In genomic region chr20:57748601-57749130, GRCh38 we compare ENCODE assay signal across 8 cellular contexts. TPM values are rescaled to one million over a fixed set of nuclear protein-coding genes. Genes with fewer than 3 reads are reported as not detected.
A peak's percentile ranks its signal among the peaks of the same experiment; 100 is the strongest.
DNase-seq lines count a peak whose midpoint lies in the region; ATAC-seq, FAIRE-seq and TF ChIP-seq lines count a peak whose summit lies in the region.

No MANE protein-coding gene starts in this region.

- no peak overlapping the region for H3K4me3 Mint-ChIP-seq in H9

- H2AK5ac ChIP-seq in H9 (ENCODE audit: insufficient read length, low read length), result no peak overlapping the region

- no peak overlapping the region for H4K5ac ChIP-seq in H9 (ENCODE audit: insufficient read length, low read depth, low read length)

- no peak overlapping the region for H3K9ac ChIP-seq in BLaER1
- H3K9ac ChIP-seq in H9 (ENCODE audit: extremely low read depth, insufficient read length, low read length), result no peak overlapping the region
- H3K9ac ChIP-seq in endothelial cell of umbilical vein (replicated peaks; ENCODE audit: extremely low read depth, insufficient read depth, low read length), result peak overlapping the region; percentile 69
- peak overlapping the region; percentile 14 for H3K9ac ChIP-seq in muscle layer of colon (ENCODE audit: low read length)

- H3K4me3 ChIP-seq in BLaER1 (peak overlapping the region; percentile 27; the same call in 1 of the 2 replicates), endothelial cell of umbilical vein (replicated peaks in 1 of 3; ENCODE audit: insufficient read depth in 1 of 3, low read depth in 1 of 3, low read length in 3 of 3) (peak overlapping the region in 2 of 3 experiments; percentile 12 to 24), muscle layer of colon (ENCODE audit: low read depth in 1 of 2, low read length in 2 of 2) (peak overlapping the region; percentile 36 to 58)

- TF ChIP-seq CTCF in H9 (conservative IDR thresholded peaks at IDR 0.05) (no peak), endothelial cell of umbilical vein (IDR thresholded peaks at IDR 0.05; ENCODE audit: extremely low read depth in 1 of 2, insufficient read depth in 1 of 2, low read depth in 1 of 2, low read length in 2 of 2) (no peak)

- no peak overlapping the region for H2BK120ac ChIP-seq in H9 (ENCODE audit: low read depth, low read length, poor library complexity, severe bottlenecking)

- H3K9me1 ChIP-seq in endothelial cell of umbilical vein (replicated peaks; ENCODE audit: control insufficient read depth, extremely low read depth, insufficient read depth, low read length), result no peaks in the 10 kb centered on the region

- H2BK15ac ChIP-seq in H9 (ENCODE audit: low read depth, low read length), result no peak overlapping the region

- H3T11ph ChIP-seq in H9 (ENCODE audit: low read length), result no peak overlapping the region

- no peak overlapping the region for H2BK12ac ChIP-seq in H9 (ENCODE audit: insufficient read length, low read depth, low read length)

- dilution Hi-C loops in endothelial cell of umbilical vein (cut with MboI; ENCODE audit: extremely low pct_ligation_motif_present, low sequenced_read_pairs), result no loop called here

- no peaks in the 10 kb centered on the region for H3K36me3 Mint-ChIP-seq in H9 (ENCODE audit: insufficient read depth in 1 of 3, low read depth in 3 of 3)

- DNase-seq in H9 (no peak), NCI-H524 treated with DMSO at 0.1 percent for 48 hours (lab: John Stamatoyannopoulos, UW) (peak; percentile 72), endothelial cell of umbilical vein (ENCODE audit: low read depth, low spot score) (peak; percentile 80)
- DNase-seq in activated CD8-positive, alpha-beta memory T cell treated with anti-CD3 and anti-CD28 coated beads, Interleukin-2, amount 50 U/mL, for 1 hour (ENCODE audit: extremely low read depth), result peak; percentile 29
- peak; percentile 4 for DNase-seq in stimulated activated CD8-positive, alpha-beta memory T cell treated with anti-CD3 and anti-CD28 coated beads, Interleukin-7, amount 100 ng/mL, for 24 hours (ENCODE audit: low read depth)

- H3K79me1 ChIP-seq in H9 (ENCODE audit: insufficient read depth, low read depth, low read length, poor library complexity, severe bottlenecking), result no peaks in the 10 kb centered on the region

- POLR2A ChIA-PET in endothelial cell of umbilical vein (lab: Charles Lee), result interaction anchor here (1.0 to 1.8 kb wide), 2 partner anchors 39 to 51 kb away, joined by 4 to 5 read pairs; partner anchors contain the start of gene PMEPA1

- H3K27ac ChIP-seq in BLaER1 (peak overlapping the region; percentile 54), H9 (ENCODE audit: insufficient read length, low read depth, low read length) (no peak overlapping the region), endothelial cell of umbilical vein (ENCODE audit: insufficient read depth, low read depth, low read length) (peak overlapping the region; percentile 96), muscle layer of colon (ENCODE audit: low read depth, low read length) (peak overlapping the region; percentile 14)

- intact Hi-C loops in endothelial cell of umbilical vein (cut with micrococcal nuclease), result loop anchor here (1.0 kb wide), 7 partner anchors 19 to 326 kb away; partner anchors contain the start of gene PMEPA1

- peaks cover 17 to 27% of the 10 kb centered on the region in 2 experiments for H3K4me1 Mint-ChIP-seq in H9

- H2BK5ac ChIP-seq in H9 (ENCODE audit: insufficient read length, low read length), result no peak overlapping the region

- no peak overlapping the region for H3K4ac ChIP-seq in H9 (ENCODE audit: low read depth, low read length)

- H3K4me1 ChIP-seq in BLaER1 (peaks cover 26% of the 10 kb centered on the region), H9 (ENCODE audit: insufficient read depth, low read length) (no peaks in the 10 kb centered on the region), endothelial cell of umbilical vein (ENCODE audit: control insufficient read depth, extremely low read depth, insufficient read depth, low read length) (peaks cover 29% of the 10 kb centered on the region), muscle layer of colon (ENCODE audit: insufficient read depth, low read length) (peaks cover 19% of the 10 kb centered on the region)

- FAIRE-seq in endothelial cell of umbilical vein (lab: Jason Lieb, UNC), result peak; percentile 90

- H3K4me2 ChIP-seq in BLaER1, result peak overlapping the region; percentile 86
- no peak overlapping the region for H3K4me2 ChIP-seq in H9 (ENCODE audit: insufficient read depth, insufficient read length, low read length)
- peak overlapping the region; percentile 58 for H3K4me2 ChIP-seq in endothelial cell of umbilical vein (ENCODE audit: insufficient read depth, low read length)

- no peaks in the 10 kb centered on the region for H3K79me2 ChIP-seq in H9 (ENCODE audit: insufficient read depth, low read length)
- no peaks in the 10 kb centered on the region for H3K79me2 ChIP-seq in endothelial cell of umbilical vein (ENCODE audit: control insufficient read depth, insufficient read depth, low read length)

- CTCF ChIA-PET in endothelial cell of umbilical vein (lab: Charles Lee), result interaction anchor here (0.8 to 1.6 kb wide), 8 partner anchors 14 to 154 kb away, joined by 3 to 7 read pairs (median 3); partner anchors contain the start of gene PMEPA1

- H3K23ac ChIP-seq in H9 (ENCODE audit: insufficient read length, low read depth, low read length), result no peak overlapping the region

- TF ChIP-seq POLR2A in endothelial cell of umbilical vein (IDR thresholded peaks at IDR 0.05; ENCODE audit: low read depth, low read length), result no peak

- no peak overlapping the region for H3K56ac ChIP-seq in H9 (ENCODE audit: insufficient read length, low read depth, low read length)

- H2BK20ac ChIP-seq in H9 (ENCODE audit: low read depth, low read length, poor library complexity, severe bottlenecking), result no peak overlapping the region

- H3K27me3 ChIP-seq in BLaER1 (no peaks in the 10 kb centered on the region), H9 (ENCODE audit: insufficient read depth, low read length) (no peaks in the 10 kb centered on the region), endothelial cell of umbilical vein (ENCODE audit: control insufficient read depth in 2 of 2, insufficient read depth in 2 of 2, low read length in 2 of 2) (no peaks in the 10 kb centered on the region), muscle layer of colon (ENCODE audit: control insufficient read depth in 1 of 2, insufficient read depth in 2 of 2, low read length in 2 of 2) (no peaks in the 10 kb centered on the region)

- H3K9me3 ChIP-seq in BLaER1, result peaks cover 3% of the 10 kb centered on the region; the same call in 1 of the 2 replicates
- H3K9me3 ChIP-seq in H9 (ENCODE audit: control insufficient read depth, low read depth, low read length), result no peaks in the 10 kb centered on the region
- H3K9me3 ChIP-seq in endothelial cell of umbilical vein (replicated peaks; ENCODE audit: control insufficient read depth, insufficient read depth, low read length), result no peaks in the 10 kb centered on the region
- no peaks in the 10 kb centered on the region for H3K9me3 ChIP-seq in muscle layer of colon (ENCODE audit: low read length)

- no peak overlapping the region for H3K14ac ChIP-seq in H9 (ENCODE audit: insufficient read depth, low read length)

- H3K36me3 ChIP-seq in BLaER1 (no peaks in the 10 kb centered on the region), endothelial cell of umbilical vein (ENCODE audit: control insufficient read depth in 2 of 2, extremely low read depth in 1 of 2, insufficient read depth in 2 of 2, low read length in 2 of 2) (no peaks in the 10 kb centered on the region), muscle layer of colon (ENCODE audit: insufficient read depth, low read length) (no peaks in the 10 kb centered on the region)

- ATAC-seq in GM21619 (IDR thresholded peaks at IDR 0.05; ENCODE audit: unreplicated experiment), result no peak

- no peak overlapping the region for H3K18ac ChIP-seq in H9 (ENCODE audit: insufficient read length, low read depth, low read length)

- no CpG with 5 or more reads among the region's 29 CpGs for WGBS in H9 (ENCODE audit: extremely low coverage, insufficient read length, low lambda C conversion rate)

- peaks cover 1% of the 10 kb centered on the region for H3K27me3 Mint-ChIP-seq in H9 (ENCODE audit: low read depth)

- no peak overlapping the region for H4K8ac ChIP-seq in H9 (replicated peaks; ENCODE audit: insufficient read length, low read depth, low read length)

- no peak overlapping the region for H4K91ac ChIP-seq in H9 (ENCODE audit: insufficient read length, low read depth, low read length)

- no peaks in the 10 kb centered on the region for H4K20me1 ChIP-seq in BLaER1
- no peaks in the 10 kb centered on the region for H4K20me1 ChIP-seq in H9 (ENCODE audit: control insufficient read depth, insufficient read depth, insufficient read length)
- no peaks in the 10 kb centered on the region for H4K20me1 ChIP-seq in endothelial cell of umbilical vein (replicated peaks; ENCODE audit: control insufficient read depth, extremely low read depth, insufficient read depth, low read length)

- no peaks in the 10 kb centered on the region for H3K9me3 Mint-ChIP-seq in H9

- peak overlapping the region in 2 of 3 experiments; percentile 73 to 96; a peak in 2 of 7 replicates for H3K27ac Mint-ChIP-seq in H9

- no TSS peak for BruUV-seq in endothelial cell of umbilical vein (replicated peaks; lab: Mats Ljungman, UMichigan)

- no peaks in the 10 kb centered on the region for H3K23me2 ChIP-seq in H9 (ENCODE audit: insufficient read length, low read depth, low read length, poor library complexity, severe bottlenecking)

- no peak overlapping the region for H2AFZ ChIP-seq in H9 (ENCODE audit: low read length)
- H2AFZ ChIP-seq in endothelial cell of umbilical vein (ENCODE audit: low read depth, low read length), result peak overlapping the region; percentile 73

TF ChIP-seq in endothelial cell of umbilical vein, 7 proteins besides CTCF, POLR2A, EP300 and RAD21 (continues in another document):
- TF ChIP-seq POLR2AphosphoS5 (IDR thresholded peaks at IDR 0.05; ENCODE audit: insufficient read depth, low read depth, low read length) (peak; percentile 31), JUN (IDR thresholded peaks at IDR 0.05; ENCODE audit: borderline replicate concordance, insufficient read depth, insufficient read length, low read depth) (peak; percentile 37), FOS (IDR thresholded peaks at IDR 0.05; ENCODE audit: borderline replicate concordance, insufficient read depth, low read length) (peak; percentile 70), MAX (IDR thresholded peaks at IDR 0.05; ENCODE audit: insufficient read depth, insufficient read length) (peak; percentile 65)

RNA-seq across cellular contexts. Expression of gene PMEPA1, which starts 38.9 kb away (rescaled TPM):
- 34.6 and 35.7 TPM in 2 replicates for total RNA-seq in H9 (2021)
- 31.6 and 47.1 TPM in 2 replicates for total RNA-seq in endothelial cell of umbilical vein
- polyA plus RNA-seq in endothelial cell of umbilical vein, result 33.2 and 53.9 TPM in 2 replicates
- polyA plus RNA-seq in endothelial cell of umbilical vein (2011; cell fraction: cytosol; rRNA removed), result 13.6 and 20.4 TPM in 2 replicates
- 10.5 and 10.8 TPM in 2 replicates for polyA plus RNA-seq in endothelial cell of umbilical vein (2011; cell fraction: nucleus; rRNA removed)
- 18.8 and 25.3 TPM in 2 replicates for polyA plus RNA-seq in endothelial cell of umbilical vein (2012)
- 20.7 and 21.9 TPM in 2 replicates for polyA minus RNA-seq in endothelial cell of umbilical vein
- polyA minus RNA-seq in endothelial cell of umbilical vein (2011; cell fraction: cytosol; rRNA and poly(A)+ RNA removed), result 8.5 TPM
- 5.9 and 6.2 TPM in 2 replicates for polyA minus RNA-seq in endothelial cell of umbilical vein (2011; cell fraction: nucleus; rRNA and poly(A)+ RNA removed)

Comparison
In these comparisons a context has a peak if more than half of its experiments do, and no peak if none do; other contexts are left out.
1. H3K9ac ChIP-seq: peak in endothelial cell of umbilical vein (single experiment) and muscle layer of colon (single experiment); none in BLaER1 (single experiment) and H9 (single experiment).
2. Peak in every context shown above with its lines, with median percentiles within 50 percentile points of each other: H3K4me3 ChIP-seq.